Comparison of ENCODE assay signal across 19 cellular contexts in genomic region chr1:177609953-177610352, GRCh38.
DNase-seq lines count a peak whose midpoint lies in the region; ATAC-seq and FAIRE-seq lines count a peak whose summit lies in the region.
"Had no signal": no experiment of that assay in that cellular context is flagged by ENCODE, and none has a peak within 500 bp of the region (broad histone marks: within the 10 kb centered on the region; RNA-seq: fewer than 3 reads in every experiment).

No MANE protein-coding gene starts in this region.

- H3K4me3 Mint-ChIP-seq in activated CD4-positive, alpha-beta memory T cell treated with anti-CD3 and anti-CD28 coated beads, Interleukin-2, amount 10 ng/mL, durations not matched to agents 7 days and 5 days: no peak overlapping the region
- H3K4me3 Mint-ChIP-seq: B cell; CD4-positive, CD25-positive, alpha-beta regulatory T cell; CD8-positive, alpha-beta T cell had no signal

- POLR2A ChIA-PET in activated CD4-positive, alpha-beta memory T cell treated with anti-CD3 and anti-CD28 coated beads, Interleukin-2, amount 10 ng/mL, durations not matched to agents 7 days and 5 days (lab: Charles Lee): no interaction called here

- no peak overlapping the region for H3K27ac Mint-ChIP-seq in activated CD4-positive, alpha-beta memory T cell treated with anti-CD3 and anti-CD28 coated beads, Interleukin-2, amount 10 ng/mL, durations not matched to agents 7 days and 5 days
- H3K27ac Mint-ChIP-seq: B cell; CD8-positive, alpha-beta T cell had no signal

- no peak for DNase-seq in activated CD4-positive, alpha-beta memory T cell treated with anti-CD3 and anti-CD28 coated beads, Interleukin-2, amount 10 ng/mL, durations not matched to agents 7 days and 5 days
- DNase-seq: Caco-2; CD4-positive, CD25-positive, alpha-beta regulatory T cell; CD8-positive, alpha-beta T cell; DMS153; DND-41; GDM1; GM23248; H7; HCEC 1CT had no signal

- no peak for ATAC-seq in HG03521 (IDR thresholded peaks at IDR 0.05; ENCODE audit: unreplicated experiment)
- ATAC-seq in GM18519 (IDR thresholded peaks at IDR 0.05; ENCODE audit: low FRiP score, unreplicated experiment): no peak
- ATAC-seq: CD8-positive, alpha-beta T cell had no signal

- no peaks in the 10 kb centered on the region for H3K36me3 Mint-ChIP-seq in activated CD4-positive, alpha-beta memory T cell treated with anti-CD3 and anti-CD28 coated beads, Interleukin-2, amount 10 ng/mL, durations not matched to agents 7 days and 5 days (ENCODE audit: low read depth)
- H3K36me3 Mint-ChIP-seq: CD4-positive, CD25-positive, alpha-beta regulatory T cell; CD8-positive, alpha-beta T cell had no signal

- peak; percentile 67 for FAIRE-seq in G401.6 (lab: Jason Lieb, UNC)
- FAIRE-seq in TTC549 (lab: Jason Lieb, UNC): peak; percentile 82
- peak; percentile 66 for FAIRE-seq in islet of Langerhans (lab: Jason Lieb, UNC)
- FAIRE-seq: GM12891, GM19239, H1 had no signal

- H3K9me3 Mint-ChIP-seq in activated CD4-positive, alpha-beta memory T cell treated with anti-CD3 and anti-CD28 coated beads, Interleukin-2, amount 10 ng/mL, durations not matched to agents 7 days and 5 days: no peaks in the 10 kb centered on the region

- no peaks in the 10 kb centered on the region for H3K27me3 Mint-ChIP-seq in activated CD4-positive, alpha-beta memory T cell treated with anti-CD3 and anti-CD28 coated beads, Interleukin-2, amount 10 ng/mL, durations not matched to agents 7 days and 5 days
- H3K27me3 Mint-ChIP-seq: B cell; CD4-positive, CD25-positive, alpha-beta regulatory T cell had no signal

- CTCF ChIA-PET in activated CD4-positive, alpha-beta memory T cell treated with anti-CD3 and anti-CD28 coated beads, Interleukin-2, amount 10 ng/mL, durations not matched to agents 7 days and 5 days (lab: Charles Lee): no interaction called here

- H3K4me1 Mint-ChIP-seq in activated CD4-positive, alpha-beta memory T cell treated with anti-CD3 and anti-CD28 coated beads, Interleukin-2, amount 10 ng/mL, durations not matched to agents 7 days and 5 days: no peaks in the 10 kb centered on the region
- H3K4me1 Mint-ChIP-seq: B cell; CD4-positive, CD25-positive, alpha-beta regulatory T cell had no signal
